Comparison of ENCODE assay signal across 8 cellular contexts in genomic region chr9:103397868-103398600, GRCh38.
DNase-seq lines count a peak whose midpoint lies in the region; ATAC-seq, FAIRE-seq and TF ChIP-seq lines count a peak whose summit lies in the region.

No MANE protein-coding gene starts in this region.

- no peak overlapping the region for H2AFZ ChIP-seq in HepG2 (ENCODE audit: low read length)

- H3K27ac ChIP-seq in HepG2 (ENCODE audit: extremely low read length, insufficient read depth, low read length): no peak overlapping the region
- H3K27ac ChIP-seq in aorta (ENCODE audit: low read depth in 1 of 2, low read length in 2 of 2): no peak overlapping the region

- POLR2A ChIA-PET in HepG2 (lab: Yijun Ruan, JAX): no interaction called here

- TF ChIP-seq POLR2A in HepG2 (IDR thresholded peaks at IDR 0.05; ENCODE audit: insufficient read depth in 1 of 2, low read depth in 2 of 2, low read length in 2 of 2): no peak

- DNase-seq in NOMO-1 treated with DMSO at 0.1 percent for 48 hours (lab: John Stamatoyannopoulos, UW; ENCODE audit: unreplicated experiment) (peak; percentile 49), NOMO-1 treated with dmso at 0.1 percent for 144 hours (lab: John Stamatoyannopoulos, UW; ENCODE audit: unreplicated experiment) (no peak), HK-2 (ENCODE audit: unreplicated experiment) (peak; percentile 65), NT2/D1 (ENCODE audit: low read depth, low spot score) (peak; percentile 48), brain pericyte (ENCODE audit: low read depth, low spot score) (peak; percentile 15), HepG2 (ENCODE audit: low spot score) (peak; percentile 51), aorta (no peak)

- no peak overlapping the region for H3K4me2 ChIP-seq in HepG2 (ENCODE audit: low read depth, low read length)

- TF ChIP-seq EP300 in HepG2 (IDR thresholded peaks at IDR 0.05; ENCODE audit: low read depth in 2 of 2, low read length in 2 of 2) (no peak), HepG2 (CRISPR knock-in tag; IDR thresholded peaks at IDR 0.05; ENCODE audit: borderline replicate concordance) (no peak)

- H3K9ac ChIP-seq in NT2/D1 (ENCODE audit: insufficient read length, low read depth) (no peak overlapping the region), HepG2 (ENCODE audit: insufficient read depth, low read depth, low read length) (no peak overlapping the region)

- no peaks in the 10 kb centered on the region for H3K9me3 ChIP-seq in NT2/D1 (ENCODE audit: insufficient read depth, low read length)
- no peaks in the 10 kb centered on the region for H3K9me3 ChIP-seq in HepG2 (ENCODE audit: low read length)
- H3K9me3 ChIP-seq in aorta (ENCODE audit: control insufficient read depth, low read length): no peaks in the 10 kb centered on the region

- ATAC-seq in GM21619 (IDR thresholded peaks at IDR 0.05; ENCODE audit: unreplicated experiment) (peak; percentile 97), HepG2 (peak; percentile 96), aorta (ENCODE audit: low FRiP score) (peak; percentile 59)

- H3K4me1 ChIP-seq in NT2/D1 (ENCODE audit: insufficient read depth, insufficient read length) (no peaks in the 10 kb centered on the region), HepG2 (ENCODE audit: insufficient read depth, low read length) (no peaks in the 10 kb centered on the region), aorta (ENCODE audit: control insufficient read depth in 1 of 2, insufficient read depth in 2 of 2, low read length in 2 of 2) (no peaks in the 10 kb centered on the region)

- WGBS in HepG2 (ENCODE audit: low lambda C conversion rate): 35% methylated on average over 4 of the region's 5 CpGs
- WGBS in aorta, 2 donors: 77 to 83% methylated on average over 5 of the region's 5 CpGs

- no peak for TF ChIP-seq RAD21 in HepG2 (CRISPR knock-in tag; IDR thresholded peaks at IDR 0.05)

- no peaks in the 10 kb centered on the region for H4K20me1 ChIP-seq in HepG2 (ENCODE audit: insufficient read depth, low read length)

- FAIRE-seq in HepG2 (lab: Jason Lieb, UNC): peak; percentile 77

- no TSS peak for BruUV-seq in HepG2 (replicated peaks; lab: Mats Ljungman, UMichigan)

- H3K4me3 ChIP-seq in NT2/D1 (ENCODE audit: insufficient read length, low read depth) (no peak overlapping the region), HepG2 (replicated peaks in 1 of 3; ENCODE audit: insufficient read depth in 1 of 3, low read depth in 2 of 3, low read length in 3 of 3) (no peak overlapping the region), aorta (ENCODE audit: low read length in 2 of 2) (no peak overlapping the region)

- intact Hi-C loops in HepG2 (cut with micrococcal nuclease; ENCODE audit: unreplicated experiment): loop anchor here (5.0 kb wide), 1 partner anchor 694 kb away; the partner anchor contains the start of gene SMC2
- intact Hi-C loops in aorta (cut with DNase I): loop anchor here in 1 of 2 donors (10.0 kb wide), 1 partner anchor 697 kb away; the partner anchor contains the start of gene SMC2

- H3K36me3 ChIP-seq in NT2/D1 (ENCODE audit: insufficient read depth, insufficient read length, low read length) (no peaks in the 10 kb centered on the region), HepG2 (replicated peaks in 1 of 2; ENCODE audit: control insufficient read depth in 1 of 2, insufficient read depth in 2 of 2, low read length in 2 of 2) (no peaks in the 10 kb centered on the region), aorta (ENCODE audit: control insufficient read depth in 1 of 2, insufficient read depth in 2 of 2, low read length in 1 of 2) (no peaks in the 10 kb centered on the region)

- CTCF ChIA-PET in HepG2 (lab: Yijun Ruan, JAX; ENCODE audit: low intra/inter-chr PET ratio, low total read pairs): interaction anchor here (0.9 to 1.6 kb wide), 2 partner anchors 988 to 1345 kb away, joined by 3 read pairs; no protein-coding TSS in a partner anchor

- in situ Hi-C loops in HepG2 (cut with HindIII; ENCODE audit: extremely low pct_ligation_motif_present, low pct_unique_long_range_greater_than_20kb): no loop called here

- H3K79me2 ChIP-seq in HepG2 (ENCODE audit: insufficient read depth, low read length): no peaks in the 10 kb centered on the region

- peak; percentile 72 for TF ChIP-seq CTCF in HepG2 (CRISPR knock-in tag; IDR thresholded peaks at IDR 0.05)

- no peaks in the 10 kb centered on the region for H3K27me3 ChIP-seq in NT2/D1 (ENCODE audit: insufficient read depth, insufficient read length)
- H3K27me3 ChIP-seq in HepG2 (ENCODE audit: control insufficient read depth in 1 of 2, insufficient read depth in 2 of 2, low read length in 2 of 2): no peaks in the 10 kb centered on the region
- H3K27me3 ChIP-seq in aorta (ENCODE audit: control insufficient read depth in 1 of 2, insufficient read depth in 2 of 2, low read length in 1 of 2): no peaks in the 10 kb centered on the region

TF ChIP-seq in HepG2, 621 proteins besides CTCF, POLR2A, EP300 and RAD21:
- TF ChIP-seq HNF4G (IDR thresholded peaks at IDR 0.05; ENCODE audit: borderline replicate concordance, low read depth, low read length) (no peak), HNF4G (CRISPR knock-in tag; IDR thresholded peaks at IDR 0.05; ENCODE audit: borderline replicate concordance, low read depth) (no peak), ZMAT3 (CRISPR knock-in tag; conservative IDR thresholded peaks at IDR 0.05) (no peak), MAFK (conservative IDR thresholded peaks at IDR 0.05 in 1 of 2, IDR thresholded peaks at IDR 0.05 in 1 of 2; ENCODE audit: low read length in 2 of 2) (peak; percentile 97 to 99), MAFG (CRISPR knock-in tag; IDR thresholded peaks at IDR 0.05) (peak; percentile 77; the same call in 1 of the 2 replicates), NCOA1 (CRISPR knock-in tag; IDR thresholded peaks at IDR 0.05) (no peak), STAG1 (CRISPR knock-in tag; IDR thresholded peaks at IDR 0.05) (peak; percentile 52), CHD4 (IDR thresholded peaks at IDR 0.05; ENCODE audit: borderline replicate concordance, low read length) (no peak), CREB3 (CRISPR knock-in tag; IDR thresholded peaks at IDR 0.05) (no peak), SMC3 (IDR thresholded peaks at IDR 0.05; ENCODE audit: low read length) (peak; percentile 71), MAFF (IDR thresholded peaks at IDR 0.05; ENCODE audit: low read depth, low read length) (peak; percentile 99), ZNF569 (CRISPR knock-in tag; IDR thresholded peaks at IDR 0.05; ENCODE audit: borderline replicate concordance) (no peak), TEAD3 (CRISPR knock-in tag; optimal IDR thresholded peaks at IDR 0.05; ENCODE audit: borderline replicate concordance) (peak; percentile 71), NR2F1 (CRISPR knock-in tag; IDR thresholded peaks at IDR 0.05) (0 out of 4 replicates have a peak, but pooled peaks of 1 of the 2 experiments have one; percentile 23)

Comparison
In these comparisons a context has a peak if more than half of its experiments do, and no peak if none do; other contexts are left out.
1. DNase-seq: peak in NOMO-1 treated with DMSO at 0.1 percent for 48 hours (single experiment), HK-2 (single experiment), NT2/D1 (single experiment), brain pericyte (single experiment) and HepG2 (single experiment); none in NOMO-1 treated with dmso at 0.1 percent for 144 hours (single experiment) and aorta (0 of 2).
2. Peak in every context shown above with its lines, with median percentiles within 50 percentile points of each other: ATAC-seq.